In genomic region chr5:88544131-88544530, GRCh38 we compare ENCODE assay signal across 29 cellular contexts.
"Had no signal": no experiment of that assay in that cellular context is flagged by ENCODE, and none has a peak within 500 bp of the region (broad histone marks: within the 10 kb centered on the region; RNA-seq: fewer than 3 reads in every experiment).

No MANE protein-coding gene starts in this region.

- H3K4me1 Mint-ChIP-seq: naive B cell had no signal

- H3K27ac Mint-ChIP-seq: mesothelial cell of epicardium; naive B cell; natural killer cell treated with Interleukin-12 subunit alpha and Interleukin-12 subunit beta and Interleukin-15 and Interleukin-18, amount 100 ng/mL, for 72 hours; progenitor cell of endocrine pancreas; type B pancreatic cell had no signal

- H3K4me3 ChIP-seq: esophagus muscularis mucosa, gastroesophageal sphincter, heart left ventricle, hepatocyte, left lung, mucosa of descending colon, right atrium auricular region, smooth muscle cell, stomach, thyroid gland had no signal

- H3K9me3 ChIP-seq: esophagus muscularis mucosa, gastroesophageal sphincter, heart left ventricle, left lung, mucosa of descending colon, right atrium auricular region, stomach, thyroid gland had no signal

- H3K79me2 ChIP-seq: hepatocyte, parathyroid adenoma had no signal

- H3K9ac ChIP-seq: parathyroid adenoma had no signal

- H3K9me3 Mint-ChIP-seq: mesothelial cell of epicardium; naive B cell; natural killer cell treated with Interleukin-12 subunit alpha and Interleukin-12 subunit beta and Interleukin-15 and Interleukin-18, amount 100 ng/mL, for 72 hours; neural crest cell; type B pancreatic cell had no signal

- H3K4me2 ChIP-seq: hepatocyte, smooth muscle cell had no signal

- ATAC-seq: foreskin keratinocyte; gastroesophageal sphincter; heart left ventricle; left cardiac atrium; left lung; mucosa of descending colon; natural killer cell treated with Interleukin-12 subunit alpha and Interleukin-12 subunit beta and Interleukin-15 and Interleukin-18, amount 100 ng/mL, for 72 hours; sciatic nerve had no signal

- H2AFZ ChIP-seq: hepatocyte, parathyroid adenoma had no signal

- DNase-seq: dorsolateral prefrontal cortex; effector CD4-positive, alpha-beta T cell; foreskin keratinocyte; heart left ventricle; kidney; left cardiac atrium; left lung; mesenchymal stem cell; mucosa of descending colon; naive B cell; stimulated activated CD4-positive, alpha-beta T cell treated with anti-CD3 and anti-CD28 coated beads, Interleukin-12 subunit alpha, Interleukin-12 subunit beta, amount 100 ng/mL, for 4 hours; stimulated activated CD4-positive, alpha-beta T cell treated with anti-CD3 and anti-CD28 coated beads, Interleukin-1b, Interleukin-23, amount 100 ng/mL, for 48 hours; stimulated activated CD4-positive, alpha-beta T cell treated with anti-CD3 and anti-CD28 coated beads, Interleukin-4, amount 100 ng/mL, for 1 hour; stimulated activated CD8-positive, alpha-beta memory T cell treated with anti-CD3 and anti-CD28 coated beads, Interleukin-4, amount 100 ng/mL, for 48 hours; stimulated activated naive CD4-positive, alpha-beta T cell; stomach; thyroid gland had no signal

- H3K27me3 Mint-ChIP-seq: naive B cell, type B pancreatic cell had no signal

- H3K36me3 Mint-ChIP-seq: mesothelial cell of epicardium; naive B cell; natural killer cell treated with Interleukin-12 subunit alpha and Interleukin-12 subunit beta and Interleukin-15 and Interleukin-18, amount 100 ng/mL, for 72 hours; type B pancreatic cell had no signal

- H3K36me3 ChIP-seq: esophagus muscularis mucosa, gastroesophageal sphincter, heart left ventricle, left lung, right atrium auricular region, stomach, thyroid gland had no signal

- H3K27ac ChIP-seq: esophagus muscularis mucosa, foreskin keratinocyte, gastroesophageal sphincter, heart left ventricle, hepatocyte, left lung, parathyroid adenoma, right atrium auricular region, stomach, thyroid gland had no signal

- H3K27me3 ChIP-seq: dorsolateral prefrontal cortex, esophagus muscularis mucosa, foreskin keratinocyte, hepatocyte, left lung, right atrium auricular region, stomach, thyroid gland had no signal

- H3K4me3 Mint-ChIP-seq: mesothelial cell of epicardium; naive B cell; natural killer cell treated with Interleukin-12 subunit alpha and Interleukin-12 subunit beta and Interleukin-15 and Interleukin-18, amount 100 ng/mL, for 72 hours; neural crest cell; type B pancreatic cell had no signal

- H3K4me1 ChIP-seq: esophagus muscularis mucosa, foreskin keratinocyte, gastroesophageal sphincter, heart left ventricle, left lung, parathyroid adenoma, right atrium auricular region, stomach, thyroid gland had no signal
